ENCODE assay signal across 11 cellular contexts in genomic region chr1:218376722-218377121, GRCh38. TPM values are rescaled to one million over a fixed set of nuclear protein-coding genes. Genes with fewer than 3 reads are reported as not detected.
DNase-seq lines count a peak whose midpoint lies in the region; ATAC-seq and TF ChIP-seq lines count a peak whose summit lies in the region.
"Had no signal": no experiment of that assay in that cellular context is flagged by ENCODE, and none has a peak within 500 bp of the region (broad histone marks: within the 10 kb centered on the region; RNA-seq: fewer than 3 reads in every experiment).

No MANE protein-coding gene starts in this region.

- H3K4me2 ChIP-seq in hepatocyte = peak overlapping the region; percentile 7

- 48% methylated on average over 2 of the region's 2 CpGs for WGBS in hepatocyte (ENCODE audit: low lambda C conversion rate, missing lambda C conversion rate)

- H4K20me1 ChIP-seq in hepatocyte (ENCODE audit: insufficient read depth, poor library complexity, severe bottlenecking) = peaks cover 9% of the 10 kb centered on the region

- H3K4me1 ChIP-seq in hepatocyte (ENCODE audit: insufficient read depth) = peaks cover 32% of the 10 kb centered on the region

- H2AFZ ChIP-seq in hepatocyte = no peak overlapping the region

- no peak for TF ChIP-seq CTCF in hepatocyte (IDR thresholded peaks at IDR 0.05; ENCODE audit: poor library complexity)

- intact Hi-C loops in head of caudate nucleus (cut with DNase I) = no loop called here

- H3K9me2 ChIP-seq in hepatocyte (replicated peaks; ENCODE audit: insufficient read depth) = no peaks in the 10 kb centered on the region

- H3K27ac ChIP-seq in hepatocyte = peak overlapping the region; percentile 9
- H3K27ac ChIP-seq: heart left ventricle had no signal

- no peaks in the 10 kb centered on the region for H3K27me3 ChIP-seq in hepatocyte
- H3K27me3 ChIP-seq: heart left ventricle had no signal

- peak; percentile 52 for DNase-seq in EH (ENCODE audit: low read depth)
- DNase-seq in hepatocyte (ENCODE audit: low spot score) = no peak
- DNase-seq in stimulated activated CD4-positive, alpha-beta T cell treated with anti-CD3 and anti-CD28 coated beads, Interleukin-4, amount 100 ng/mL, for 4 hours = no peak
- DNase-seq in head of caudate nucleus = no peak
- no peak for DNase-seq in NCI-H69 (lab: John Stamatoyannopoulos, UW)
- DNase-seq: DMS 273 treated with DMSO at 0.1 percent for 48 hours, heart left ventricle, NCI-H1930 had no signal

- H3K4me3 ChIP-seq in hepatocyte = no peak overlapping the region
- H3K4me3 ChIP-seq: heart left ventricle had no signal

- H3K79me2 ChIP-seq in hepatocyte = peaks cover 17% of the 10 kb centered on the region

- H3K9me3 ChIP-seq in hepatocyte (ENCODE audit: low read depth) = no peaks in the 10 kb centered on the region
- H3K9me3 ChIP-seq: heart left ventricle had no signal

- no peaks in the 10 kb centered on the region for H3K36me3 ChIP-seq in hepatocyte (replicated peaks; ENCODE audit: insufficient read depth, low read depth)
- H3K36me3 ChIP-seq: heart left ventricle had no signal

- ATAC-seq in GM21529 (IDR thresholded peaks at IDR 0.05; ENCODE audit: unreplicated experiment) = peak; percentile 18
- peak; percentile 8 for ATAC-seq in HG03520 (IDR thresholded peaks at IDR 0.05; ENCODE audit: unreplicated experiment)
- no peak for ATAC-seq in HG02884 (IDR thresholded peaks at IDR 0.05; ENCODE audit: unreplicated experiment)
- ATAC-seq: heart left ventricle had no signal

RNA-seq across cellular contexts. Expression of gene TGFB2, which starts 31.6 kb away (rescaled TPM):
- 15.0 and 17.1 TPM in 2 replicates for total RNA-seq in hepatocyte
- 6.7 and 13.6 TPM in 2 replicates for polyA plus RNA-seq in hepatocyte
